Comparison of ENCODE assay signal across 14 cellular contexts in the genomic region with DNA sequence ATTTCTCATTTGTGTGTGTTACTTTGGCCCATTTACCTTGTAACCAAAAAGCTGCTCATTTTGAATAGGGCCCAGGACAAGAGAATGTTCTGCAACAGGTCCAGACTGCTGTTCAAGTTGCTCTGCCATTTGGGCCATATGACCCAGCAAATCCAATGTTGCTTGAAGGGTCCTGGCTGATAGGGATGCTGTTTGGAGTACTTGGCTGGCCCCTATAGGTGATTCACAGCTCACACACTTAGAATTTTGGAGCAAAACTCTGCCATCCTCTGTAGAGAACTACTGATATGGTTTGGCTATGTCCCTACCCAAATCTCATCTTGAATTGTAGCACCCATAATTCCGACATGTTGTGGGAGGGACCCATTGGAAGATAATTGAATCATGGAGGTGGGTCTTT.
"Had no signal": no experiment of that assay in that cellular context is flagged by ENCODE, and none has a peak within 500 bp of the region (broad histone marks: within the 10 kb centered on the region; RNA-seq: fewer than 3 reads in every experiment).

No MANE protein-coding gene starts in this region.

- H3K4me3 Mint-ChIP-seq: activated CD4-positive, alpha-beta memory T cell treated with anti-CD3 and anti-CD28 coated beads, Interleukin-2, amount 10 ng/mL, durations not matched to agents 7 days and 5 days; activated CD4-positive, alpha-beta T cell treated with anti-CD3 and anti-CD28 coated beads for 36 hours; naive thymus-derived CD4-positive, alpha-beta T cell had no signal

- H3K27ac Mint-ChIP-seq: activated CD4-positive, alpha-beta memory T cell treated with anti-CD3 and anti-CD28 coated beads, Interleukin-2, amount 10 ng/mL, durations not matched to agents 7 days and 5 days; activated CD4-positive, alpha-beta T cell treated with anti-CD3 and anti-CD28 coated beads for 36 hours; naive thymus-derived CD4-positive, alpha-beta T cell had no signal

- H2AFZ ChIP-seq: parathyroid adenoma had no signal

- ATAC-seq: activated CD4-positive, alpha-beta T cell treated with anti-CD3 and anti-CD28 coated beads for 36 hours; left cardiac atrium; lower lobe of right lung; naive thymus-derived CD4-positive, alpha-beta T cell had no signal

- H3K4me1 ChIP-seq: lower lobe of right lung, parathyroid adenoma, uterus had no signal

- DNase-seq: activated CD4-positive, alpha-beta memory T cell treated with anti-CD3 and anti-CD28 coated beads, Interleukin-2, amount 10 ng/mL, durations not matched to agents 7 days and 5 days; activated CD4-positive, alpha-beta T cell treated with anti-CD3 and anti-CD28 coated beads for 36 hours; activated gamma-delta T cell treated with Interleukin-2 at 50 U/mL for 16 hours; activated T-cell treated with anti-CD3 and anti-CD28 coated beads, Interleukin-2, amount 50 U/mL, for 48 hours; aorta; left cardiac atrium; lower lobe of right lung; midbrain; naive thymus-derived CD4-positive, alpha-beta T cell; retina; T-helper 9 cell; uterus had no signal

- H3K4me3 ChIP-seq: lower lobe of right lung, skin epidermis, uterus had no signal

- H3K27ac ChIP-seq: lower lobe of right lung, parathyroid adenoma, skin epidermis, uterus had no signal

- H3K27me3 ChIP-seq: uterus had no signal

- H3K36me3 ChIP-seq: lower lobe of right lung, uterus had no signal

- H3K9me3 ChIP-seq: lower lobe of right lung, uterus had no signal

- H3K9me3 Mint-ChIP-seq: activated CD4-positive, alpha-beta memory T cell treated with anti-CD3 and anti-CD28 coated beads, Interleukin-2, amount 10 ng/mL, durations not matched to agents 7 days and 5 days had no signal

- H3K79me2 ChIP-seq: parathyroid adenoma had no signal

- H3K9ac ChIP-seq: parathyroid adenoma had no signal
